ENCODE assay signal across 14 cellular contexts in genomic region chr11:16825968-16826367, GRCh38.
"Had no signal": no experiment of that assay in that cellular context is flagged by ENCODE, and none has a peak within 500 bp of the region (broad histone marks: within the 10 kb centered on the region; RNA-seq: fewer than 3 reads in every experiment).

No MANE protein-coding gene starts in this region.

- H3K27me3 ChIP-seq: dorsolateral prefrontal cortex, esophagus squamous epithelium, neutrophil, thyroid gland, uterus had no signal

- H3K36me3 ChIP-seq: neutrophil, thyroid gland, uterus had no signal

- H3K4me1 ChIP-seq: uterus had no signal

- ATAC-seq: WTC11 had no signal

- H3K4me3 ChIP-seq: dorsolateral prefrontal cortex, esophagus squamous epithelium, skin epidermis, thyroid gland, uterus had no signal

- H3K27ac ChIP-seq: neutrophil, skin epidermis, thyroid gland, uterus had no signal

- DNase-seq: activated CD4-positive, alpha-beta T cell treated with anti-CD3 and anti-CD28 coated beads, Interleukin-2, amount 10 ng/mL, durations not matched to agents 24 days and 14 days; activated naive CD4-positive, alpha-beta T cell treated with anti-CD3 and anti-CD28 coated beads, Interleukin-2, amount 10 ng/mL, durations not matched to agents 7 days and 5 days; activated T-cell treated with anti-CD3 and anti-CD28 coated beads for 4 hours; esophagus squamous epithelium; foreskin fibroblast; kidney; naive B cell; posterior cingulate gyrus; thyroid gland; uterus had no signal

- H3K9me3 ChIP-seq: esophagus squamous epithelium, neutrophil, thyroid gland, uterus had no signal
